In genomic region chrX:19194285-19195242, GRCh38 we compare ENCODE assay signal across 11 cellular contexts.
DNase-seq lines count a peak whose midpoint lies in the region; ATAC-seq and TF ChIP-seq lines count a peak whose summit lies in the region.
"Had no signal": no experiment of that assay in that cellular context is flagged by ENCODE, and none has a peak within 500 bp of the region (broad histone marks: within the 10 kb centered on the region; RNA-seq: fewer than 3 reads in every experiment).

No MANE protein-coding gene starts in this region.

- H3K79me2 ChIP-seq in osteoblast (ENCODE audit: insufficient read depth, low read length) = no peaks in the 10 kb centered on the region

- no peak overlapping the region for H2AFZ ChIP-seq in osteoblast (ENCODE audit: low read length)

- H3K27me3 ChIP-seq in osteoblast (ENCODE audit: insufficient read depth, low read length) = peaks cover 4% of the 10 kb centered on the region

- H3K9me3 Mint-ChIP-seq in activated CD8-positive, alpha-beta memory T cell treated with anti-CD3 and anti-CD28 coated beads, Interleukin-2, amount 10 ng/mL, durations not matched to agents 7 days and 5 days (ENCODE audit: low read depth) = peaks cover 3% of the 10 kb centered on the region

- ATAC-seq in activated CD8-positive, alpha-beta memory T cell treated with anti-CD3 and anti-CD28 coated beads, Interleukin-2, amount 10 ng/mL, durations not matched to agents 7 days and 5 days = peak; percentile 64
- ATAC-seq in GM21529 (IDR thresholded peaks at IDR 0.05; ENCODE audit: unreplicated experiment) (peak; percentile 54), HG03442 (IDR thresholded peaks at IDR 0.05; ENCODE audit: unreplicated experiment) (peak; percentile 53), GM21447 (IDR thresholded peaks at IDR 0.05; ENCODE audit: unreplicated experiment) (no peak)
- ATAC-seq: naive thymus-derived CD4-positive, alpha-beta T cell had no signal

- no peak overlapping the region for H3K27ac ChIP-seq in osteoblast (ENCODE audit: low read depth, low read length)

- peak; percentile 40 for DNase-seq in activated CD8-positive, alpha-beta memory T cell treated with anti-CD3 and anti-CD28 coated beads, Interleukin-2, amount 10 ng/mL, durations not matched to agents 7 days and 5 days
- no peak for DNase-seq in activated CD8-positive, alpha-beta memory T cell treated with anti-CD3 and anti-CD28 coated beads for 24 hours
- peak; percentile 2 for DNase-seq in osteoblast (ENCODE audit: insufficient read length, low spot score, missing footprints)
- DNase-seq in hepatic stellate cell (ENCODE audit: low spot score) = no peak
- DNase-seq in effector CD8-positive, alpha-beta T cell (lab: John Stamatoyannopoulos, UW) = no peak
- DNase-seq: activated naive CD4-positive, alpha-beta T cell treated with Interleukin-2 at 50 U/mL for 16 hours; naive thymus-derived CD4-positive, alpha-beta T cell; NCI-H510A treated with DMSO at 0.1 percent for 48 hours had no signal

- no peaks in the 10 kb centered on the region for H3K4me1 ChIP-seq in osteoblast (ENCODE audit: insufficient read depth, low read length)

- H3K27me3 Mint-ChIP-seq in activated CD8-positive, alpha-beta memory T cell treated with anti-CD3 and anti-CD28 coated beads, Interleukin-2, amount 10 ng/mL, durations not matched to agents 7 days and 5 days = no peaks in the 10 kb centered on the region

- no peaks in the 10 kb centered on the region for H3K36me3 Mint-ChIP-seq in activated CD8-positive, alpha-beta memory T cell treated with anti-CD3 and anti-CD28 coated beads, Interleukin-2, amount 10 ng/mL, durations not matched to agents 7 days and 5 days
- H3K36me3 Mint-ChIP-seq: naive thymus-derived CD4-positive, alpha-beta T cell had no signal

- H3K36me3 ChIP-seq in osteoblast (ENCODE audit: insufficient read depth, low read length) = no peaks in the 10 kb centered on the region

- H3K4me2 ChIP-seq in osteoblast (ENCODE audit: insufficient read depth, low read length) = no peak overlapping the region

- no peak for TF ChIP-seq CTCF in osteoblast (IDR thresholded peaks at IDR 0.05; ENCODE audit: extremely low read depth, low read depth, low read length)

- CTCF ChIA-PET in activated CD8-positive, alpha-beta memory T cell treated with anti-CD3 and anti-CD28 coated beads, Interleukin-2, amount 10 ng/mL, durations not matched to agents 7 days and 5 days (lab: Charles Lee) = interaction anchor here (0.7 kb wide), 1 partner anchor 139 kb away, joined by 3 read pairs; no protein-coding TSS in a partner anchor

- peaks cover 3% of the 10 kb centered on the region for H3K9me3 ChIP-seq in osteoblast (ENCODE audit: low read depth, low read length)

- peak overlapping the region; percentile 18 for H3K4me3 Mint-ChIP-seq in activated CD8-positive, alpha-beta memory T cell treated with anti-CD3 and anti-CD28 coated beads, Interleukin-2, amount 10 ng/mL, durations not matched to agents 7 days and 5 days
- H3K4me3 Mint-ChIP-seq: naive thymus-derived CD4-positive, alpha-beta T cell had no signal

- H3K4me1 Mint-ChIP-seq in activated CD8-positive, alpha-beta memory T cell treated with anti-CD3 and anti-CD28 coated beads, Interleukin-2, amount 10 ng/mL, durations not matched to agents 7 days and 5 days = peaks cover 24% of the 10 kb centered on the region
- H3K4me1 Mint-ChIP-seq: naive thymus-derived CD4-positive, alpha-beta T cell had no signal

- H4K20me1 ChIP-seq in osteoblast (ENCODE audit: insufficient read depth, low read length) = no peaks in the 10 kb centered on the region

- no peak overlapping the region for H3K4me3 ChIP-seq in osteoblast (ENCODE audit: insufficient read depth, low read length)

- peak overlapping the region; percentile 76 for H3K27ac Mint-ChIP-seq in activated CD8-positive, alpha-beta memory T cell treated with anti-CD3 and anti-CD28 coated beads, Interleukin-2, amount 10 ng/mL, durations not matched to agents 7 days and 5 days
- H3K27ac Mint-ChIP-seq: naive thymus-derived CD4-positive, alpha-beta T cell had no signal

Comparison
In these comparisons a context has a peak if more than half of its experiments do, and no peak if none do; other contexts are left out.
1. DNase-seq: peak in activated CD8-positive, alpha-beta memory T cell treated with anti-CD3 and anti-CD28 coated beads, Interleukin-2, amount 10 ng/mL, durations not matched to agents 7 days and 5 days (single experiment) and osteoblast (single experiment); none in activated CD8-positive, alpha-beta memory T cell treated with anti-CD3 and anti-CD28 coated beads for 24 hours (single experiment), hepatic stellate cell (single experiment) and effector CD8-positive, alpha-beta T cell (single experiment).